2 cellular contexts compared by ENCODE assay signal in the genomic region with DNA sequence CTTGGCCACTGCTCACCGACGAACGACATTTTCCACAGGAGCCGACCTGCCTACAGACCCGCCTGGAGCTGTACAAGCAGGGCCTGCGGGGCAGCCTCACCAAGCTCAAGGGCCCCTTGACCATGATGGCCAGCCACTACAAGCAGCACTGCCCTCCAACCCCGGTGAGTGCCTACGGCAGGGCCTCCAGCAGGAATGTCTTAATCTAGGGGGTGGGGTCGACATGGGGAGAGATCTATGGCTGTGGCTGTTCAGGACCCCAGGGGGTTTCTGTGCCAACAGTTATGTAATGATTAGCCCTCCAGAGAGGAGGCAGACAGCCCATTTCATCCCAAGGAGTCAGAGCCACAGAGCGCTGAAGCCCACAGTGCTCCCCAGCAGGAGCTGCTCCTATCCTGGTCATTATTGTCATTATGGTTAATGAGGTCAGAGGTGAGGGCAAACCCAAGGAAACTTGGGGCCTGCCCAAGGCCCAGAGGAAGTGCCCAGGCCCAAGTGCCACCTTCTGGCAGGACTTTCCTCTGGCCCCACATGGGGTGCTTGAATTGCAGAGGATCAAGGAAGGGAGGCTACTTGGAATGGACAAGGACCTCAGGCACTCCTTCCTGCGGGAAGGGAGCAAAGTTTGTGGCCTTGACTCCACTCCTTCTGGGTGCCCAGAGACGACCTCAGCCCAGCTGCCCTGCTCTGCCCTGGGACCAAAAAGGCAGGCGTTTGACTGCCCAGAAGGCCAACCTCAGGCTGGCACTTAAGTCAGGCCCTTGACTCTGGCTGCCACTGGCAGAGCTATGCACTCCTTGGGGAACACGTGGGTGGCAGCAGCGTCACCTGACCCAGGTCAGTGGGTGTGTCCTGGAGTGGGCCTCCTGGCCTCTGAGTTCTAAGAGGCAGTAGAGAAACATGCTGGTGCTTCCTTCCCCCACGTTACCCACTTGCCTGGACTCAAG.
TF ChIP-seq lines count a peak whose summit lies in the region.

No MANE protein-coding gene starts in this region.

TF ChIP-seq in Ishikawa, 13 proteins besides CTCF, POLR2A, EP300 and RAD21 (continued from another document):
- TF ChIP-seq EGR1 (IDR thresholded peaks at IDR 0.05) = peak; percentile 22; the same call in 1 of the 2 replicates
- TF ChIP-seq, protein P1, sequence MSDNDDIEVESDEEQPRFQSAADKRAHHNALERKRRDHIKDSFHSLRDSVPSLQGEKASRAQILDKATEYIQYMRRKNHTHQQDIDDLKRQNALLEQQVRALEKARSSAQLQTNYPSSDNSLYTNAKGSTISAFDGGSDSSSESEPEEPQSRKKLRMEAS (IDR thresholded peaks at IDR 0.05) = no peak

TF ChIP-seq in SK-N-SH, 30 proteins besides CTCF, POLR2A, EP300 and RAD21 (continued from another document):
- TF ChIP-seq, protein P2, sequence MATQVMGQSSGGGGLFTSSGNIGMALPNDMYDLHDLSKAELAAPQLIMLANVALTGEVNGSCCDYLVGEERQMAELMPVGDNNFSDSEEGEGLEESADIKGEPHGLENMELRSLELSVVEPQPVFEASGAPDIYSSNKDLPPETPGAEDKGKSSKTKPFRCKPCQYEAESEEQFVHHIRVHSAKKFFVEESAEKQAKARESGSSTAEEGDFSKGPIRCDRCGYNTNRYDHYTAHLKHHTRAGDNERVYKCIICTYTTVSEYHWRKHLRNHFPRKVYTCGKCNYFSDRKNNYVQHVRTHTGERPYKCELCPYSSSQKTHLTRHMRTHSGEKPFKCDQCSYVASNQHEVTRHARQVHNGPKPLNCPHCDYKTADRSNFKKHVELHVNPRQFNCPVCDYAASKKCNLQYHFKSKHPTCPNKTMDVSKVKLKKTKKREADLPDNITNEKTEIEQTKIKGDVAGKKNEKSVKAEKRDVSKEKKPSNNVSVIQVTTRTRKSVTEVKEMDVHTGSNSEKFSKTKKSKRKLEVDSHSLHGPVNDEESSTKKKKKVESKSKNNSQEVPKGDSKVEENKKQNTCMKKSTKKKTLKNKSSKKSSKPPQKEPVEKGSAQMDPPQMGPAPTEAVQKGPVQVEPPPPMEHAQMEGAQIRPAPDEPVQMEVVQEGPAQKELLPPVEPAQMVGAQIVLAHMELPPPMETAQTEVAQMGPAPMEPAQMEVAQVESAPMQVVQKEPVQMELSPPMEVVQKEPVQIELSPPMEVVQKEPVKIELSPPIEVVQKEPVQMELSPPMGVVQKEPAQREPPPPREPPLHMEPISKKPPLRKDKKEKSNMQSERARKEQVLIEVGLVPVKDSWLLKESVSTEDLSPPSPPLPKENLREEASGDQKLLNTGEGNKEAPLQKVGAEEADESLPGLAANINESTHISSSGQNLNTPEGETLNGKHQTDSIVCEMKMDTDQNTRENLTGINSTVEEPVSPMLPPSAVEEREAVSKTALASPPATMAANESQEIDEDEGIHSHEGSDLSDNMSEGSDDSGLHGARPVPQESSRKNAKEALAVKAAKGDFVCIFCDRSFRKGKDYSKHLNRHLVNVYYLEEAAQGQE (IDR thresholded peaks at IDR 0.05; ENCODE audit: low read depth, low read length) = no peak
- TF ChIP-seq FOSL2 (IDR thresholded peaks at IDR 0.05; ENCODE audit: borderline replicate concordance, low read depth) (no peak), NFIC (IDR thresholded peaks at IDR 0.05; ENCODE audit: borderline replicate concordance) (no peak), RXRA (IDR thresholded peaks at IDR 0.05; ENCODE audit: borderline replicate concordance, low read depth) (no peak), MXI1 (IDR thresholded peaks at IDR 0.05; ENCODE audit: low read depth, low read length) (no peak)
- TF ChIP-seq, protein P3, sequence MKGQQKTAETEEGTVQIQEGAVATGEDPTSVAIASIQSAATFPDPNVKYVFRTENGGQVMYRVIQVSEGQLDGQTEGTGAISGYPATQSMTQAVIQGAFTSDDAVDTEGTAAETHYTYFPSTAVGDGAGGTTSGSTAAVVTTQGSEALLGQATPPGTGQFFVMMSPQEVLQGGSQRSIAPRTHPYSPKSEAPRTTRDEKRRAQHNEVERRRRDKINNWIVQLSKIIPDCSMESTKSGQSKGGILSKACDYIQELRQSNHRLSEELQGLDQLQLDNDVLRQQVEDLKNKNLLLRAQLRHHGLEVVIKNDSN (IDR thresholded peaks at IDR 0.05; ENCODE audit: borderline replicate concordance, low read depth) = no peak
TF ChIP-seq in SK-N-SH: peak in this region for 0.
